18 cellular contexts compared by ENCODE assay signal in the genomic region with DNA sequence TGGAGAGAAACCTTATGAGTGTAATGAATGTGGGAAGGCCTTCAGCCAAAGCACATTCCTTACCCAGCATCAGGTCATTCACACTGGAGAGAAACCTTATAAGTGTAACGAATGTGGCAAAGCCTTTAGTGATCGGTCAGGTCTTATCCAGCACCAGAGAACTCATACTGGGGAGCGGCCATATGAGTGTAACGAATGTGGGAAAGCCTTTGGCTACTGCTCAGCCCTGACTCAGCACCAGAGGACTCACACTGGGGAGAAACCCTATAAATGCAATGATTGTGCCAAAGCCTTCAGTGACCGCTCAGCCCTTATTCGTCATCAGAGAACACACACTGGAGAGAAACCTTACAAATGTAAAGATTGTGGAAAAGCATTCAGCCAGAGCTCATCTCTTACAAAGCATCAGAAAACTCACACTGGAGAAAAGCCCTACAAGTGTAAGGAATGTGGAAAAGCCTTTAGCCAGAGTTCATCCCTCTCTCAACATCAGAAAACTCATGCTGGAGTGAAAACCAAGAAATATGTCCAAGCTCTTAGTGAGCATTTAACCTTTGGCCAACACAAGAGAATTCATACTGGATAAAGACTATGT. TPM values are rescaled to one million over a fixed set of nuclear protein-coding genes. Genes with fewer than 3 reads are reported as not detected.
A peak's percentile ranks its signal among the peaks of the same experiment; 100 is the strongest.
DNase-seq lines count a peak whose midpoint lies in the region; ATAC-seq, FAIRE-seq and TF ChIP-seq lines count a peak whose summit lies in the region.
"Had no signal": no experiment of that assay in that cellular context is flagged by ENCODE, and none has a peak within 500 bp of the region (broad histone marks: within the 10 kb centered on the region; RNA-seq: fewer than 3 reads in every experiment).

No MANE protein-coding gene starts in this region.

- H2AK5ac ChIP-seq in mesenchymal stem cell (ENCODE audit: low read length, severe bottlenecking) = no peak overlapping the region

- RAD21 ChIA-PET in GM12878 (lab: Charles Lee; ENCODE audit: unreplicated experiment) = no interaction called here

- H3K27me3 ChIP-seq in GM12878 (replicated peaks in 1 of 2; ENCODE audit: control insufficient read depth in 2 of 2, insufficient read depth in 2 of 2, low read length in 1 of 2) (no peaks in the 10 kb centered on the region), mesenchymal stem cell (ENCODE audit: control insufficient read depth in 1 of 2, insufficient read depth in 1 of 2, low read length in 2 of 2) (no peaks in the 10 kb centered on the region), testis (no peaks in the 10 kb centered on the region)
- H3K27me3 ChIP-seq: SJCRH30 had no signal

- H2BK5ac ChIP-seq in mesenchymal stem cell (ENCODE audit: low read depth, low read length, poor library complexity, severe bottlenecking) = no peak overlapping the region

- no peak overlapping the region for H4K91ac ChIP-seq in mesenchymal stem cell (ENCODE audit: low read length)

- POLR2A ChIA-PET in A549 (lab: Yijun Ruan, JAX) = no interaction called here
- POLR2A ChIA-PET in GM12878 (lab: Charles Lee) = no interaction called here

- SMC1A ChIA-PET in GM12878 (lab: Charles Lee; ENCODE audit: uncharacterized antibody, unreplicated experiment) = interaction anchor here (1.3 kb wide), 1 partner anchor 22 kb away, joined by 3 read pairs; no protein-coding TSS in a partner anchor

- TF ChIP-seq CTCF in A549 (IDR thresholded peaks at IDR 0.05) = no peak
- no peak for TF ChIP-seq CTCF in GM12878 (IDR thresholded peaks at IDR 0.05 in 2 of 3, conservative IDR thresholded peaks at IDR 0.05 in 1 of 3; ENCODE audit: control insufficient read depth in 2 of 3, extremely low read depth in 1 of 3, insufficient read depth in 1 of 3, low read depth in 3 of 3, low read length in 3 of 3)
- no peak for TF ChIP-seq CTCF in testis (IDR thresholded peaks at IDR 0.05)

- H2BK15ac ChIP-seq in mesenchymal stem cell (ENCODE audit: low read depth, poor library complexity, severe bottlenecking) = no peak overlapping the region

- no TSS peak for BruUV-seq in GM12878 (replicated peaks; lab: Mats Ljungman, UMichigan)

- CTCF ChIA-PET in A549 (lab: Yijun Ruan, JAX) = interaction anchor here (1.6 kb wide), 1 partner anchor 16 kb away, joined by 3 read pairs; no protein-coding TSS in a partner anchor
- CTCF ChIA-PET in GM12878 (lab: Yijun Ruan, JAX) = no interaction called here

- H2AFZ ChIP-seq in GM12878 (ENCODE audit: control insufficient read depth, low read depth, low read length) = no peak overlapping the region
- H2AFZ ChIP-seq in mesenchymal stem cell (ENCODE audit: low read depth, low read length) = no peak overlapping the region

- H3K36me3 ChIP-seq in GM12878 (ENCODE audit: control insufficient read depth in 2 of 2, insufficient read depth in 2 of 2, low read length in 1 of 2) (no peaks in the 10 kb centered on the region; a peak in 2 of 4 replicates), mesenchymal stem cell (ENCODE audit: control insufficient read depth in 1 of 2, insufficient read depth in 2 of 2, low read depth in 1 of 2, low read length in 2 of 2) (peaks cover 26 to 78% of the 10 kb centered on the region in 2 experiments), testis (ENCODE audit: low read depth, missing control alignments) (no peaks in the 10 kb centered on the region)

- H4K20me1 ChIP-seq in GM12878 (ENCODE audit: control insufficient read depth, insufficient read depth) = no peaks in the 10 kb centered on the region

- no peak overlapping the region for H3K4me2 ChIP-seq in A549
- no peak overlapping the region for H3K4me2 ChIP-seq in GM12878 (ENCODE audit: control insufficient read depth, insufficient read depth)
- H3K4me2 ChIP-seq in mesenchymal stem cell (ENCODE audit: low read length, poor library complexity, severe bottlenecking) = no peak overlapping the region

- in situ Hi-C loops in Caki2 (cut with HindIII; ENCODE audit: low pct_unique_long_range_greater_than_20kb, low sequenced_read_pairs) (no loop called here), GM12878 (cut with MboI) (no loop called here)

- no peak overlapping the region for H3K9ac ChIP-seq in GM12878 (ENCODE audit: control insufficient read depth, insufficient read depth, low read length)
- H3K9ac ChIP-seq in mesenchymal stem cell (ENCODE audit: low read length) = no peak overlapping the region

- no peak overlapping the region for H4K8ac ChIP-seq in mesenchymal stem cell (ENCODE audit: low read length)

- H3K18ac ChIP-seq in mesenchymal stem cell (ENCODE audit: low read depth in 1 of 2, low read length in 2 of 2) = no peak overlapping the region

- TF ChIP-seq EP300 in A549 (IDR thresholded peaks at IDR 0.05) = no peak
- no peak for TF ChIP-seq EP300 in GM12878 (IDR thresholded peaks at IDR 0.05; ENCODE audit: borderline replicate concordance in 1 of 2, control insufficient read depth in 1 of 2, low read depth in 2 of 2, low read length in 2 of 2)

- no peak for TF ChIP-seq RAD21 in A549 (conservative IDR thresholded peaks at IDR 0.05 in 1 of 2, IDR thresholded peaks at IDR 0.05 in 1 of 2)
- no peak for TF ChIP-seq RAD21 in GM12878 (IDR thresholded peaks at IDR 0.05; ENCODE audit: insufficient read depth, low read depth, low read length)

- FAIRE-seq in A549 (lab: Jason Lieb, UNC) (no peak), GM12878 (lab: Jason Lieb, UNC) (no peak), HTR-8/SVneo (lab: Jason Lieb, UNC) (no peak)
- FAIRE-seq: GM12891, GM18507 had no signal

- WGBS in A549 (ENCODE audit: missing lambda C conversion rate) = 74% methylated on average over 6 of the region's 6 CpGs
- 92% methylated on average over 6 of the region's 6 CpGs for WGBS in GM12878 (ENCODE audit: insufficient coverage, insufficient replicate concordance, low lambda C conversion rate, missing lambda C conversion rate)
- WGBS in mesenchymal stem cell = 97% methylated on average over 4 of the region's 6 CpGs
- WGBS in testis, 2 donors = 94 to 95% methylated on average over 6 of the region's 6 CpGs

- peaks cover 21% of the 10 kb centered on the region for H3K79me1 ChIP-seq in mesenchymal stem cell (replicated peaks; ENCODE audit: low read length, poor library complexity, severe bottlenecking)

- H3K9me3 ChIP-seq in A549 = peaks cover 97% of the 10 kb centered on the region
- H3K9me3 ChIP-seq in GM12878 (replicated peaks; ENCODE audit: control insufficient read depth, insufficient read depth, low read length) = peaks cover 42% of the 10 kb centered on the region; the same call in 2 of the 3 replicates
- H3K9me3 ChIP-seq in mesenchymal stem cell (ENCODE audit: control insufficient read depth, low read length) = peaks cover 99% of the 10 kb centered on the region
- peaks cover 3% of the 10 kb centered on the region for H3K9me3 ChIP-seq in testis

- no peak overlapping the region for H3K23ac ChIP-seq in mesenchymal stem cell (ENCODE audit: low read length in 2 of 2)

- ATAC-seq in A549 = no peak
- no peak for ATAC-seq in GM12878
- no peak for ATAC-seq in GM18861 (IDR thresholded peaks at IDR 0.05; ENCODE audit: unreplicated experiment)

- no peak overlapping the region for H2BK120ac ChIP-seq in mesenchymal stem cell (ENCODE audit: low read depth, low read length)

- H3K79me2 ChIP-seq in GM12878 (ENCODE audit: control insufficient read depth, insufficient read depth, low read length) = no peaks in the 10 kb centered on the region

- H3K4ac ChIP-seq in mesenchymal stem cell (ENCODE audit: low read depth in 1 of 2, low read length in 2 of 2) = no peak overlapping the region

- no peak overlapping the region for H2BK12ac ChIP-seq in mesenchymal stem cell (ENCODE audit: low read length in 2 of 2)

- H3K4me1 ChIP-seq in A549 (no peaks in the 10 kb centered on the region), GM12878 (ENCODE audit: control insufficient read depth, insufficient read depth, low read length) (no peaks in the 10 kb centered on the region), mesenchymal stem cell (ENCODE audit: control insufficient read depth, insufficient read depth, low read depth, low read length) (no peaks in the 10 kb centered on the region), testis (no peaks in the 10 kb centered on the region)
- H3K4me1 ChIP-seq: Caco-2, SJCRH30 had no signal

- intact Hi-C loops in GM12878 (cut with micrococcal nuclease; ENCODE audit: unreplicated experiment) = no loop called here
- intact Hi-C loops in testis (cut with DNase I; ENCODE audit: low total_unique reads) = no loop called here

- DNase-seq in A549 (ENCODE audit: low read depth in 1 of 2, low spot score in 1 of 2) = peak in 1 of 2 experiments; percentile 13
- peak; percentile 19 for DNase-seq in Caki2 (ENCODE audit: low read depth)
- no peak for DNase-seq in GM12878 (ENCODE audit: low read depth, low spot score)
- DNase-seq in mesenchymal stem cell = peak; percentile 1
- DNase-seq in HTR-8/SVneo (ENCODE audit: insufficient read length, low spot score) = no peak
- no peak for DNase-seq in testis
- DNase-seq: ACHN; AML-193; Caco-2; CD4-positive, CD25-positive, alpha-beta regulatory T cell; DMS79 treated with DMSO at 0.1 percent for 48 hours; NCI-H187 treated with DMSO at 0.1 percent for 48 hours; NCI-H2171 treated with DMSO at 0.1 percent for 48 hours; NCI-H446 treated with DMSO at 0.1 percent for 48 hours had no signal

- TF ChIP-seq POLR2A in A549 (IDR thresholded peaks at IDR 0.05; ENCODE audit: low read length) (no peak), GM12878 (IDR thresholded peaks at IDR 0.05; ENCODE audit: low read depth, low read length) (no peak), testis (IDR thresholded peaks at IDR 0.05) (no peak)

- H3K4me3 ChIP-seq in A549 = no peak overlapping the region
- H3K4me3 ChIP-seq in GM12878 = no peak overlapping the region
- H3K4me3 ChIP-seq in mesenchymal stem cell (ENCODE audit: insufficient read depth in 1 of 2, low read depth in 1 of 2, low read length in 2 of 2) = peak overlapping the region in 1 of 2 experiments; percentile 57
- no peak overlapping the region for H3K4me3 ChIP-seq in testis
- H3K4me3 ChIP-seq: SJCRH30 had no signal

- H3K14ac ChIP-seq in mesenchymal stem cell (ENCODE audit: low read length in 2 of 2) = no peak overlapping the region

- H3K27ac ChIP-seq in A549 (no peak overlapping the region), GM12878 (ENCODE audit: control insufficient read depth, insufficient read depth) (no peak overlapping the region), mesenchymal stem cell (ENCODE audit: low read length, poor library complexity, severe bottlenecking) (no peak overlapping the region), testis (no peak overlapping the region)
- H3K27ac ChIP-seq: SJCRH30 had no signal

RNA-seq across cellular contexts. Expression of gene ZNF892, which starts 7.8 kb away (rescaled TPM):
- polyA plus RNA-seq in A549 (2011; rRNA removed) = 1.8 and 2.1 TPM in 2 replicates
- 0.29 and 0.34 TPM in 2 replicates for polyA plus RNA-seq in A549 (2012; cell fraction: cytosol; rRNA removed)
- 0.17 and 0.23 TPM in 2 replicates for polyA plus RNA-seq in A549 (2012; cell fraction: nucleus; rRNA removed)
- 0.72 to 0.84 TPM (median 0.79 TPM) in 3 replicates for polyA plus RNA-seq in A549 (2017; fragmentation: RNase III; extraction: RNeasy Plus Mini Kit Qiagen cat#74134 plus additional on column Dnase treatment)
- 4.2 and 4.4 TPM in 2 replicates for polyA minus RNA-seq in A549 (2011; rRNA and poly(A)+ RNA removed)
- 1.4 and 3.2 TPM in 2 replicates for total RNA-seq in Caki2 (2014; rRNA removed; shearing (Covaris generic); ENCODE audit: low replicate concordance)
- 23.8 and 24.1 TPM in 2 replicates for total RNA-seq in GM12878 (2013; cell fraction: nucleolus; rRNA removed)
- total RNA-seq in GM12878 (2014; rRNA removed) = 0.11 and 0.93 TPM in 2 replicates
- total RNA-seq in GM12878 (2014; rRNA removed; fragmentation: Illumina TruSeq; extraction: Trizol) = 0.72 and 0.74 TPM in 2 replicates
- total RNA-seq in GM12878 (2021) = 0.59 and 0.85 TPM in 2 replicates
- polyA plus RNA-seq in GM12878 (2011; ENCODE audit: low read depth) = 0.22 TPM
- 1.3 and 1.7 TPM in 2 replicates for polyA plus RNA-seq in GM12878 (2011; rRNA removed)
- polyA plus RNA-seq in GM12878 (2011; cell fraction: cytosol; rRNA removed) = 1.4 and 1.7 TPM in 2 replicates
- polyA plus RNA-seq in GM12878 (2011; cell fraction: nucleus; rRNA removed) = 1.2 TPM in 2 replicates
- polyA plus RNA-seq in GM12878 (2012) = 0.22 and 0.35 TPM in 2 replicates
- 0.21 and 0.40 TPM in 2 replicates for polyA plus RNA-seq in GM12878 (2014; fragmentation: Illumina TruSeq; extraction: Trizol)
- not detected for polyA plus RNA-seq in GM12878 (2014; fragmentation: Nextera tagmentation; extraction: Ambion mirVana)
- polyA plus RNA-seq in GM12878 (2014; rRNA removed) = 0.22 and 0.30 TPM in 2 replicates
- under 1 TPM in 1 of 2 experiments, not detected in 1; 0.29 TPM for polyA plus RNA-seq in GM12878 (2016; fragmentation: Nextera tagmentation; extraction: Ambion mirVana)
- polyA minus RNA-seq in GM12878 (2011; rRNA and poly(A)+ RNA removed) = 4.5 and 5.8 TPM in 2 replicates
- 1.3 and 2.9 TPM in 2 replicates for polyA minus RNA-seq in GM12878 (2011; cell fraction: cytosol; rRNA and poly(A)+ RNA removed)
- polyA minus RNA-seq in GM12878 (2011; cell fraction: nucleus; rRNA and poly(A)+ RNA removed) = 6.5 and 7.4 TPM in 2 replicates
- 0.75 TPM for polyA plus RNA-seq in mesenchymal stem cell (2013, experiment 1 of 2)
- polyA plus RNA-seq in mesenchymal stem cell (2013, experiment 2 of 2) = 0.79 TPM
- total RNA-seq in testis = 10 to 100 TPM; 12.1 to 12.3 TPM
- 7.1 TPM for polyA plus RNA-seq in testis (ENCODE audit: insufficient read depth, low read depth, low replicate concordance)

RNA-seq across cellular contexts. Expression of gene ZNF2, which starts 49.5 kb away (rescaled TPM):
- polyA plus RNA-seq in A549 (2011; rRNA removed) (4.6 and 5.5 TPM in 2 replicates), A549 (2017; fragmentation: RNase III; extraction: RNeasy Plus Mini Kit Qiagen cat#74134 plus additional on column Dnase treatment) (3.7 to 4.3 TPM (median 4.2 TPM) in 3 replicates), GM12878 (2011; rRNA removed) (4.5 and 5.1 TPM in 2 replicates), GM12878 (2014; fragmentation: Illumina TruSeq; extraction: Trizol) (4.1 and 4.6 TPM in 2 replicates), GM12878 (2014; fragmentation: Nextera tagmentation; extraction: Ambion mirVana) (1 to 10 TPM; 3.0 to 3.4 TPM), GM12878 (2014; rRNA removed) (2.4 and 2.5 TPM in 2 replicates), GM12878 (2016; fragmentation: Nextera tagmentation; extraction: Ambion mirVana) (1 to 10 TPM; 3.1 to 3.3 TPM), testis (ENCODE audit: insufficient read depth, low read depth, low replicate concordance) (7.1 TPM)
- 1.5 TPM in 2 replicates for polyA plus RNA-seq in A549 (2012; cell fraction: cytosol; rRNA removed)
- 1.3 and 1.6 TPM in 2 replicates for polyA plus RNA-seq in A549 (2012; cell fraction: nucleus; rRNA removed)
- 10.2 and 10.5 TPM in 2 replicates for polyA minus RNA-seq in A549 (2011; rRNA and poly(A)+ RNA removed)
- 3.3 and 4.4 TPM in 2 replicates for total RNA-seq in Caki2 (2014; rRNA removed; shearing (Covaris generic); ENCODE audit: low replicate concordance)
- 5.5 and 6.8 TPM in 2 replicates for total RNA-seq in GM12878 (2013; cell fraction: nucleolus; rRNA removed)
- total RNA-seq in GM12878 (2014; rRNA removed) (2.8 and 4.0 TPM in 2 replicates), GM12878 (2014; rRNA removed; fragmentation: Illumina TruSeq; extraction: Trizol) (4.2 and 4.7 TPM in 2 replicates), GM12878 (2021) (3.5 TPM in 2 replicates), testis (1 to 10 TPM; 5.8 to 7.9 TPM)
- 0.60 TPM for polyA plus RNA-seq in GM12878 (2011; ENCODE audit: low read depth)
- polyA plus RNA-seq in GM12878 (2011; cell fraction: cytosol; rRNA removed) = 3.6 and 4.5 TPM in 2 replicates
- polyA plus RNA-seq in GM12878 (2011; cell fraction: nucleus; rRNA removed) = 3.0 and 4.1 TPM in 2 replicates
- 0.92 and 2.7 TPM in 2 replicates for polyA plus RNA-seq in GM12878 (2012)
- 8.0 and 10.1 TPM in 2 replicates for polyA minus RNA-seq in GM12878 (2011; rRNA and poly(A)+ RNA removed)
- polyA minus RNA-seq in GM12878 (2011; cell fraction: cytosol; rRNA and poly(A)+ RNA removed) = 1.7 and 4.1 TPM in 2 replicates
- 2.1 and 3.1 TPM in 2 replicates for polyA minus RNA-seq in GM12878 (2011; cell fraction: nucleus; rRNA and poly(A)+ RNA removed)
- polyA plus RNA-seq in mesenchymal stem cell (2013, experiment 1 of 2) = 2.5 TPM
- 2.4 TPM for polyA plus RNA-seq in mesenchymal stem cell (2013, experiment 2 of 2)

RNA-seq across cellular contexts. Expression of gene ZNF514, which starts 55.5 kb away (rescaled TPM):
- polyA plus RNA-seq in A549 (2011; rRNA removed) (14.0 and 15.0 TPM in 2 replicates), A549 (2017; fragmentation: RNase III; extraction: RNeasy Plus Mini Kit Qiagen cat#74134 plus additional on column Dnase treatment) (10.6 to 12.8 TPM (median 11.2 TPM) in 3 replicates), GM12878 (2011; rRNA removed) (6.7 and 7.4 TPM in 2 replicates), GM12878 (2014; fragmentation: Illumina TruSeq; extraction: Trizol) (5.3 and 6.4 TPM in 2 replicates), GM12878 (2014; fragmentation: Nextera tagmentation; extraction: Ambion mirVana) (1 to 10 TPM; 5.8 to 7.2 TPM), GM12878 (2014; rRNA removed) (6.4 and 6.8 TPM in 2 replicates), GM12878 (2016; fragmentation: Nextera tagmentation; extraction: Ambion mirVana) (1 to 10 TPM; 5.1 to 7.4 TPM), testis (ENCODE audit: insufficient read depth, low read depth, low replicate concordance) (21.9 TPM)
- polyA plus RNA-seq in A549 (2012; cell fraction: cytosol; rRNA removed) = 5.7 and 5.8 TPM in 2 replicates
- polyA plus RNA-seq in A549 (2012; cell fraction: nucleus; rRNA removed) = 6.5 and 8.3 TPM in 2 replicates
- polyA minus RNA-seq in A549 (2011; rRNA and poly(A)+ RNA removed) = 7.8 and 9.5 TPM in 2 replicates
- total RNA-seq in Caki2 (2014; rRNA removed; shearing (Covaris generic); ENCODE audit: low replicate concordance) = 14.7 and 18.1 TPM in 2 replicates
- total RNA-seq in GM12878 (2013; cell fraction: nucleolus; rRNA removed) = 41.0 and 42.4 TPM in 2 replicates
- total RNA-seq in GM12878 (2014; rRNA removed) (6.6 and 6.8 TPM in 2 replicates), GM12878 (2014; rRNA removed; fragmentation: Illumina TruSeq; extraction: Trizol) (5.7 and 6.0 TPM in 2 replicates), GM12878 (2021) (8.7 and 9.8 TPM in 2 replicates), testis (10 to 100 TPM; 22.3 to 25.0 TPM)
- polyA plus RNA-seq in GM12878 (2011; ENCODE audit: low read depth) = 2.5 TPM
- polyA plus RNA-seq in GM12878 (2011; cell fraction: cytosol; rRNA removed) = 2.7 and 4.4 TPM in 2 replicates
- 13.3 and 14.6 TPM in 2 replicates for polyA plus RNA-seq in GM12878 (2011; cell fraction: nucleus; rRNA removed)
- 4.7 and 6.6 TPM in 2 replicates for polyA plus RNA-seq in GM12878 (2012)
- polyA minus RNA-seq in GM12878 (2011; rRNA and poly(A)+ RNA removed) = 3.7 and 5.4 TPM in 2 replicates
- 1.9 and 3.8 TPM in 2 replicates for polyA minus RNA-seq in GM12878 (2011; cell fraction: cytosol; rRNA and poly(A)+ RNA removed)
- polyA minus RNA-seq in GM12878 (2011; cell fraction: nucleus; rRNA and poly(A)+ RNA removed) = 8.9 and 11.5 TPM in 2 replicates
- polyA plus RNA-seq in mesenchymal stem cell (2013, experiment 1 of 2) = 7.3 TPM
- 7.0 TPM for polyA plus RNA-seq in mesenchymal stem cell (2013, experiment 2 of 2)

RNA-seq across cellular contexts. Expression of gene PROM2, which starts 59.1 kb away (rescaled TPM):
- polyA plus RNA-seq in A549 (2011; rRNA removed) (0.08 and 0.13 TPM in 2 replicates), A549 (2017; fragmentation: RNase III; extraction: RNeasy Plus Mini Kit Qiagen cat#74134 plus additional on column Dnase treatment) (0.04 to 0.16 TPM (median 0.09 TPM) in 3 replicates), GM12878 (2011; rRNA removed) (0.04 TPM in 1 of 2 replicates, not detected in the other), GM12878 (2014; fragmentation: Illumina TruSeq; extraction: Trizol) (0.01 TPM in 1 of 2 replicates, not detected in the other), GM12878 (2014; fragmentation: Nextera tagmentation; extraction: Ambion mirVana) (not detected), GM12878 (2014; rRNA removed) (0.04 TPM in 1 of 2 replicates, not detected in the other), GM12878 (2016; fragmentation: Nextera tagmentation; extraction: Ambion mirVana) (not detected), testis (ENCODE audit: insufficient read depth, low read depth, low replicate concordance) (1.3 TPM)
- polyA plus RNA-seq in A549 (2012; cell fraction: cytosol; rRNA removed) = 0.05 and 0.09 TPM in 2 replicates
- 0.77 and 1.4 TPM in 2 replicates for polyA plus RNA-seq in A549 (2012; cell fraction: nucleus; rRNA removed)
- polyA minus RNA-seq in A549 (2011; rRNA and poly(A)+ RNA removed) = 0.12 TPM in 1 of 2 replicates, not detected in the other
- 0.43 TPM in 1 of 2 replicates, not detected in the other for total RNA-seq in Caki2 (2014; rRNA removed; shearing (Covaris generic); ENCODE audit: low replicate concordance)
- 2.2 and 5.2 TPM in 2 replicates for total RNA-seq in GM12878 (2013; cell fraction: nucleolus; rRNA removed)
- total RNA-seq in GM12878 (2014; rRNA removed) (not detected in 2 replicates), GM12878 (2014; rRNA removed; fragmentation: Illumina TruSeq; extraction: Trizol) (not detected in 2 replicates), GM12878 (2021) (not detected in 2 replicates), testis (1 to 10 TPM; 2.1 to 2.4 TPM)
- polyA plus RNA-seq in GM12878 (2011; ENCODE audit: low read depth) = not detected
- 0.03 and 0.04 TPM in 2 replicates for polyA plus RNA-seq in GM12878 (2011; cell fraction: cytosol; rRNA removed)
- polyA plus RNA-seq in GM12878 (2011; cell fraction: nucleus; rRNA removed) = 0.25 and 1.6 TPM in 2 replicates
- not detected in 2 replicates for polyA plus RNA-seq in GM12878 (2012)
- 0.05 and 0.22 TPM in 2 replicates for polyA minus RNA-seq in GM12878 (2011; rRNA and poly(A)+ RNA removed)
- not detected in 2 replicates for polyA minus RNA-seq in GM12878 (2011; cell fraction: cytosol; rRNA and poly(A)+ RNA removed)
- polyA minus RNA-seq in GM12878 (2011; cell fraction: nucleus; rRNA and poly(A)+ RNA removed) = under 0.01 and 0.96 TPM in 2 replicates
- polyA plus RNA-seq in mesenchymal stem cell (2013, experiment 1 of 2) = 0.18 TPM
- polyA plus RNA-seq in mesenchymal stem cell (2013, experiment 2 of 2) = 0.05 TPM
- polyA plus RNA-seq: CD4-positive, CD25-positive, alpha-beta regulatory T cell had no signal

Comparison
In these comparisons a context has a peak if more than half of its experiments do, and no peak if none do; other contexts are left out.
1. DNase-seq: peak in Caki2 (single experiment) and mesenchymal stem cell (single experiment); none in GM12878 (single experiment), HTR-8/SVneo (single experiment) and testis (single experiment).
2. Of the 24 proteins assayed by ChIP-seq in both GM12878 and A549: peak only in GM12878: none; only in A549: KDM1A; in both: none; in neither: 23.